ENCODE assay signal across 7 cellular contexts in the genomic region with DNA sequence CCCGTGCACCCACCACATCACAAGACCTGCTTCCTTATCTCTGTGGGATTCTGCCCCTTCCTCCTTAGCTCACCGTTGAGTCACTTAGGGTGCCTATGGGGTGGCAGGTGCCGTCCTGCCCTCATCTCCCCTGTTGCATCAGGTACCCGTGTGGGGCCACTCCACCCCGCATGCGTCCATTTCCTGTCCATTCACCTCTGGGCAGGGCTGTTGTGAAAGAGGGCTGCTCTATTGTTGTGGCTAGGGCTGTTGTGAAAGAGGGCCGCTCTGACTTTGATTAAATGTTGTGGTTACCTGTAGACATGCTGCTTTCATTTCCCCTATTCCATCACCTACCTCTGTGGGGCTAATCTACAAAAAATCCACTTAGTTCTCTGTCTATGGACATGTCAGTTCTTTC.
DNase-seq lines count a peak whose midpoint lies in the region; ATAC-seq, FAIRE-seq and TF ChIP-seq lines count a peak whose summit lies in the region.
"Not testable (repeated sequence)": the region's sequence is repeated elsewhere in the genome, so short reads cannot be mapped to it uniquely, and the experiment has no call there.

No MANE protein-coding gene starts in this region.

- DNase-seq in GM18507 (ENCODE audit: extremely low spot score, insufficient read length, low read depth); RWPE2 (ENCODE audit: low spot score); GM12878 (ENCODE audit: low read depth, low spot score); stimulated activated naive CD8-positive, alpha-beta T cell treated with anti-CD3 and anti-CD28 coated beads, Interleukin-15, amount 100 ng/mL, for 72 hours; aorta: not testable (repeated sequence)

- H3K4me3 ChIP-seq in RWPE2 (ENCODE audit: severe bottlenecking); GM12878; aorta (ENCODE audit: low read length in 2 of 2): not testable (repeated sequence)

- not testable (repeated sequence) for TF ChIP-seq EP300 in GM12878 (IDR thresholded peaks at IDR 0.05; ENCODE audit: borderline replicate concordance in 1 of 2, control insufficient read depth in 1 of 2, low read depth in 2 of 2, low read length in 2 of 2)

- POLR2A ChIA-PET in GM12878 (lab: Charles Lee), result not testable (repeated sequence)

- not testable (repeated sequence) for H3K4me3 Mint-ChIP-seq in stimulated activated naive CD8-positive, alpha-beta T cell treated with anti-CD3 and anti-CD28 coated beads, Interleukin-15, amount 100 ng/mL, for 72 hours

- intact Hi-C loops in GM12878 (cut with micrococcal nuclease; ENCODE audit: unreplicated experiment); aorta (cut with DNase I): not testable (repeated sequence)

- H3K4me1 ChIP-seq in RWPE2 (ENCODE audit: insufficient read depth, poor library complexity, severe bottlenecking); GM12878 (ENCODE audit: control insufficient read depth, insufficient read depth, low read length); aorta (ENCODE audit: control insufficient read depth in 1 of 2, insufficient read depth in 2 of 2, low read length in 2 of 2): not testable (repeated sequence)

- not testable (repeated sequence) for BruUV-seq in GM12878 (replicated peaks; lab: Mats Ljungman, UMichigan)

- ATAC-seq in HG03280 (IDR thresholded peaks at IDR 0.05; ENCODE audit: unreplicated experiment), result peak; percentile 69
- peak; percentile 66 for ATAC-seq in RWPE2 (ENCODE audit: low read depth)
- peak; percentile 86 for ATAC-seq in GM12878
- ATAC-seq in esophagus mucosa, result peak; percentile 75
- peak; percentile 43 for ATAC-seq in stimulated activated naive CD8-positive, alpha-beta T cell treated with anti-CD3 and anti-CD28 coated beads, Interleukin-15, amount 100 ng/mL, for 72 hours
- ATAC-seq in aorta (ENCODE audit: low FRiP score), result peak; percentile 31

- in situ Hi-C loops in GM12878 (cut with MboI), result not testable (repeated sequence)

- H3K27me3 ChIP-seq in RWPE2 (ENCODE audit: insufficient read depth, poor library complexity, severe bottlenecking); GM12878 (replicated peaks in 1 of 2; ENCODE audit: control insufficient read depth in 2 of 2, insufficient read depth in 2 of 2, low read length in 1 of 2); aorta (ENCODE audit: control insufficient read depth in 1 of 2, insufficient read depth in 2 of 2, low read length in 1 of 2): not testable (repeated sequence)

- WGBS in GM12878 (ENCODE audit: insufficient coverage, insufficient replicate concordance, low lambda C conversion rate, missing lambda C conversion rate), result no CpG with 5 or more reads among the region's 7 CpGs
- no CpG with 5 or more reads among the region's 7 CpGs for WGBS in aorta, 2 donors

- FAIRE-seq in GM18507 (lab: Jason Lieb, UNC) (peak; percentile 42), GM12878 (lab: Jason Lieb, UNC) (peak; percentile 68)

- not testable (repeated sequence) for H2AFZ ChIP-seq in GM12878 (ENCODE audit: control insufficient read depth, low read depth, low read length)

- not testable (repeated sequence) for TF ChIP-seq POLR2A in GM12878 (IDR thresholded peaks at IDR 0.05; ENCODE audit: low read depth, low read length)

- CTCF ChIA-PET in GM12878 (lab: Yijun Ruan, JAX), result not testable (repeated sequence)

- not testable (repeated sequence) for H3K79me2 ChIP-seq in GM12878 (ENCODE audit: control insufficient read depth, insufficient read depth, low read length)

- RAD21 ChIA-PET in GM12878 (lab: Charles Lee; ENCODE audit: unreplicated experiment), result not testable (repeated sequence)

- H3K9ac ChIP-seq in GM12878 (ENCODE audit: control insufficient read depth, insufficient read depth, low read length), result not testable (repeated sequence)

- H3K27ac ChIP-seq in RWPE2 (ENCODE audit: poor library complexity, severe bottlenecking); GM12878 (ENCODE audit: control insufficient read depth, insufficient read depth); aorta (ENCODE audit: low read depth in 1 of 2, low read length in 2 of 2): not testable (repeated sequence)

- not testable (repeated sequence) for H3K27me3 Mint-ChIP-seq in stimulated activated naive CD8-positive, alpha-beta T cell treated with anti-CD3 and anti-CD28 coated beads, Interleukin-15, amount 100 ng/mL, for 72 hours

- not testable (repeated sequence) for H3K36me3 ChIP-seq in RWPE2 (ENCODE audit: low read depth); GM12878 (ENCODE audit: control insufficient read depth in 2 of 2, insufficient read depth in 2 of 2, low read length in 1 of 2); aorta (ENCODE audit: control insufficient read depth in 1 of 2, insufficient read depth in 2 of 2, low read length in 1 of 2)

- H3K4me2 ChIP-seq in GM12878 (ENCODE audit: control insufficient read depth, insufficient read depth), result not testable (repeated sequence)

- TF ChIP-seq RAD21 in GM12878 (IDR thresholded peaks at IDR 0.05; ENCODE audit: insufficient read depth, low read depth, low read length), result not testable (repeated sequence)

- H3K4me1 Mint-ChIP-seq in stimulated activated naive CD8-positive, alpha-beta T cell treated with anti-CD3 and anti-CD28 coated beads, Interleukin-15, amount 100 ng/mL, for 72 hours, result not testable (repeated sequence)

- not testable (repeated sequence) for H3K27ac Mint-ChIP-seq in stimulated activated naive CD8-positive, alpha-beta T cell treated with anti-CD3 and anti-CD28 coated beads, Interleukin-15, amount 100 ng/mL, for 72 hours

- not testable (repeated sequence) for TF ChIP-seq CTCF in RWPE2 (IDR thresholded peaks at IDR 0.05; ENCODE audit: poor library complexity, severe bottlenecking); GM12878 (IDR thresholded peaks at IDR 0.05 in 2 of 3, conservative IDR thresholded peaks at IDR 0.05 in 1 of 3; ENCODE audit: control insufficient read depth in 2 of 3, extremely low read depth in 1 of 3, insufficient read depth in 1 of 3, low read depth in 3 of 3, low read length in 3 of 3)

- SMC1A ChIA-PET in GM12878 (lab: Charles Lee; ENCODE audit: uncharacterized antibody, unreplicated experiment), result not testable (repeated sequence)

- H3K9me3 ChIP-seq in RWPE2 (ENCODE audit: severe bottlenecking); GM12878 (replicated peaks; ENCODE audit: control insufficient read depth, insufficient read depth, low read length); aorta (ENCODE audit: control insufficient read depth, low read length): not testable (repeated sequence)

- H3K9me3 Mint-ChIP-seq in stimulated activated naive CD8-positive, alpha-beta T cell treated with anti-CD3 and anti-CD28 coated beads, Interleukin-15, amount 100 ng/mL, for 72 hours, result not testable (repeated sequence)

- not testable (repeated sequence) for H4K20me1 ChIP-seq in GM12878 (ENCODE audit: control insufficient read depth, insufficient read depth)

Comparison
In these comparisons a context has a peak if more than half of its experiments do, and no peak if none do; other contexts are left out.
1. ATAC-seq: peak in every context shown above with its lines; median percentile 86 in GM12878; 75 in esophagus mucosa; 69 in HG03280; 66 in RWPE2; 43 in stimulated activated naive CD8-positive, alpha-beta T cell treated with anti-CD3 and anti-CD28 coated beads, Interleukin-15, amount 100 ng/mL, for 72 hours; 31 in aorta.